Comparison of ENCODE assay signal across 8 cellular contexts in the genomic region with DNA sequence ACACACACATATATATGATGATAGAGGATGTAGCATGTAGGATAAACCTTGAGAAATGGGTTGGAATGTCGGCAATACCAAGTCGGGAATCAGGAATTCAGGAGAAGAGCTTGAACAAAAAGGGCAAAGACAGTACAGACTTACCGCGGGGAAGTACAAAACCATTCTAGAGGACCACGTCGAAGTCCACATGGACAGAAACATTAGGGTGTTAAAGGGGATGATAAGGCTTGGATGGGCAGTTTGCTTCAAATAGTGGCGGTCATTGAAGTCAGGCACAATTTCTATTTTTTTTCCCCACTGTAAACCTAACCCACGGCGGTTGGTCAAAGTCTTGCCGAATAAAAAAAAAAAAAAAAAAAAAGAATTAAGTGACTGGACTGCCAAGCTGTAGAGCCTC. TPM values are rescaled to one million over a fixed set of nuclear protein-coding genes. Genes with fewer than 3 reads are reported as not detected.
DNase-seq lines count a peak whose midpoint lies in the region; ATAC-seq, FAIRE-seq and TF ChIP-seq lines count a peak whose summit lies in the region.

No MANE protein-coding gene starts in this region.

- CTCF ChIA-PET in endothelial cell of umbilical vein (lab: Charles Lee): no interaction called here

- H3K4me2 ChIP-seq in OCI-LY3 (ENCODE audit: low read length): peak overlapping the region; percentile 88
- H3K4me2 ChIP-seq in endothelial cell of umbilical vein (ENCODE audit: insufficient read depth, low read length): peak overlapping the region; percentile 82
- peak overlapping the region; percentile 90 for H3K4me2 ChIP-seq in trophoblast cell (ENCODE audit: low read length)

- H3K36me3 ChIP-seq in GM06990 (ENCODE audit: control insufficient read depth, insufficient read depth, low read length): no peaks in the 10 kb centered on the region; the same call in 1 of the 2 replicates
- peaks cover 24% of the 10 kb centered on the region for H3K36me3 ChIP-seq in OCI-LY3 (replicated peaks; ENCODE audit: low read depth, low read length)
- no peaks in the 10 kb centered on the region for H3K36me3 ChIP-seq in endothelial cell of umbilical vein (ENCODE audit: control insufficient read depth in 2 of 2, extremely low read depth in 1 of 2, insufficient read depth in 2 of 2, low read length in 2 of 2)
- H3K36me3 ChIP-seq in trophoblast cell (ENCODE audit: control insufficient read depth in 1 of 2, insufficient read depth in 2 of 2, low read length in 2 of 2): peaks cover 0 to 3% of the 10 kb centered on the region in 2 experiments

- H3K79me2 ChIP-seq in OCI-LY3 (ENCODE audit: low read length) (peaks cover 54% of the 10 kb centered on the region), endothelial cell of umbilical vein (ENCODE audit: control insufficient read depth, insufficient read depth, low read length) (peaks cover 39% of the 10 kb centered on the region), trophoblast cell (ENCODE audit: control insufficient read depth, insufficient read depth, low read length, poor library complexity) (peaks cover 8% of the 10 kb centered on the region)

- H3K18ac ChIP-seq in trophoblast cell (ENCODE audit: low read length): no peak overlapping the region

- H3K9ac ChIP-seq in OCI-LY3 (ENCODE audit: low read length): peak overlapping the region; percentile 97
- H3K9ac ChIP-seq in endothelial cell of umbilical vein (replicated peaks; ENCODE audit: extremely low read depth, insufficient read depth, low read length): peak overlapping the region; percentile 8
- H3K9ac ChIP-seq in trophoblast cell (ENCODE audit: low read length): no peak overlapping the region

- dilution Hi-C loops in endothelial cell of umbilical vein (cut with MboI; ENCODE audit: extremely low pct_ligation_motif_present, low sequenced_read_pairs): no loop called here

- TF ChIP-seq CTCF in GM06990 (IDR thresholded peaks at IDR 0.05; ENCODE audit: insufficient read depth, low read length, poor library complexity, severe bottlenecking) (no peak), OCI-LY3 (IDR thresholded peaks at IDR 0.05; ENCODE audit: low read depth, low read length) (no peak), endothelial cell of umbilical vein (IDR thresholded peaks at IDR 0.05; ENCODE audit: extremely low read depth in 1 of 2, insufficient read depth in 1 of 2, low read depth in 1 of 2, low read length in 2 of 2) (no peak)

- no peak overlapping the region for H4K8ac ChIP-seq in trophoblast cell (ENCODE audit: low read depth, low read length)

- intact Hi-C loops in endothelial cell of umbilical vein (cut with micrococcal nuclease): no loop called here

- H2AK5ac ChIP-seq in trophoblast cell (ENCODE audit: low read length): no peak overlapping the region

- H4K91ac ChIP-seq in trophoblast cell (ENCODE audit: low read depth, low read length): no peak overlapping the region

- H3K27me3 ChIP-seq in GM06990 (replicated peaks; ENCODE audit: control insufficient read depth, insufficient read depth, low read length) (no peaks in the 10 kb centered on the region), OCI-LY3 (ENCODE audit: low read depth, low read length) (no peaks in the 10 kb centered on the region), endothelial cell of umbilical vein (ENCODE audit: control insufficient read depth in 2 of 2, insufficient read depth in 2 of 2, low read length in 2 of 2) (no peaks in the 10 kb centered on the region), trophoblast cell (ENCODE audit: insufficient read depth, low read length) (no peaks in the 10 kb centered on the region)

- FAIRE-seq in endothelial cell of umbilical vein (lab: Jason Lieb, UNC): no peak

- peak overlapping the region; percentile 80 for H3K4me3 ChIP-seq in GM06990 (replicated peaks; ENCODE audit: low read depth, low read length)
- H3K4me3 ChIP-seq in OCI-LY3 (ENCODE audit: low read length): peak overlapping the region; percentile 98
- H3K4me3 ChIP-seq in endothelial cell of umbilical vein (replicated peaks in 1 of 3; ENCODE audit: insufficient read depth in 1 of 3, low read depth in 1 of 3, low read length in 3 of 3): peak overlapping the region in 2 of 3 experiments; percentile 25 to 63
- no peak overlapping the region for H3K4me3 ChIP-seq in trophoblast cell (ENCODE audit: low read depth, low read length)

- H4K12ac ChIP-seq in trophoblast cell (ENCODE audit: low read depth, low read length): peak overlapping the region; percentile 83

- ATAC-seq in GM18519 (IDR thresholded peaks at IDR 0.05; ENCODE audit: low FRiP score, unreplicated experiment): no peak

- no peaks in the 10 kb centered on the region for H3K9me1 ChIP-seq in endothelial cell of umbilical vein (replicated peaks; ENCODE audit: control insufficient read depth, extremely low read depth, insufficient read depth, low read length)

- no TSS peak for BruUV-seq in endothelial cell of umbilical vein (replicated peaks; lab: Mats Ljungman, UMichigan)

- H3K23ac ChIP-seq in trophoblast cell (ENCODE audit: low read length): no peak overlapping the region

- H3K9me3 ChIP-seq in OCI-LY3 (ENCODE audit: insufficient read depth, low read length): no peaks in the 10 kb centered on the region
- no peaks in the 10 kb centered on the region for H3K9me3 ChIP-seq in endothelial cell of umbilical vein (replicated peaks; ENCODE audit: control insufficient read depth, insufficient read depth, low read length)
- H3K9me3 ChIP-seq in trophoblast cell (ENCODE audit: insufficient read depth, low read depth, low read length): peaks cover 5% of the 10 kb centered on the region

- no peak overlapping the region for H3K4ac ChIP-seq in trophoblast cell (ENCODE audit: low read depth, low read length)

- no peak overlapping the region for H2BK120ac ChIP-seq in trophoblast cell (ENCODE audit: insufficient read depth, low read length, poor library complexity)

- no peak overlapping the region for H2BK12ac ChIP-seq in trophoblast cell (ENCODE audit: low read length)

- DNase-seq in GM06990 (ENCODE audit: extremely low read depth, insufficient read length) (peak; percentile 12), endothelial cell of umbilical vein (ENCODE audit: low read depth, low spot score) (no peak), trophoblast cell (no peak), cerebellar cortex (ENCODE audit: low spot score) (no peak), NCI-H510A (lab: John Stamatoyannopoulos, UW) (no peak)
- no peak for DNase-seq in stimulated activated CD4-positive, alpha-beta T cell treated with anti-CD3 and anti-CD28 coated beads, Interleukin-12 subunit alpha, Interleukin-12 subunit beta, amount 100 ng/mL, for 4 hours

- H2AFZ ChIP-seq in OCI-LY3 (ENCODE audit: low read depth, low read length) (peak overlapping the region; percentile 64), endothelial cell of umbilical vein (ENCODE audit: low read depth, low read length) (peak overlapping the region; percentile 92), trophoblast cell (ENCODE audit: insufficient read depth, low read length, poor library complexity) (peak overlapping the region; percentile 93)

- POLR2A ChIA-PET in endothelial cell of umbilical vein (lab: Charles Lee): no interaction called here

- H3K79me1 ChIP-seq in trophoblast cell (ENCODE audit: low read length): peaks cover 6% of the 10 kb centered on the region

- no peak overlapping the region for H2BK5ac ChIP-seq in trophoblast cell (ENCODE audit: low read depth, low read length, poor library complexity)

- H3K14ac ChIP-seq in trophoblast cell (ENCODE audit: low read length): no peak overlapping the region

- WGBS in trophoblast cell (ENCODE audit: extremely low coverage, insufficient coverage, insufficient read length): no CpG with 5 or more reads among the region's 10 CpGs

- H3K4me1 ChIP-seq in OCI-LY3 (ENCODE audit: low read length): peaks cover 33% of the 10 kb centered on the region
- H3K4me1 ChIP-seq in endothelial cell of umbilical vein (ENCODE audit: control insufficient read depth, extremely low read depth, insufficient read depth, low read length): peaks cover 21% of the 10 kb centered on the region
- H3K4me1 ChIP-seq in trophoblast cell (ENCODE audit: control insufficient read depth in 1 of 2, insufficient read depth in 2 of 2, low read length in 2 of 2): peaks cover 2% of the 10 kb centered on the region in 2 experiments

- H3K27ac ChIP-seq in OCI-LY3 (ENCODE audit: low read length): peak overlapping the region; percentile 62
- no peak overlapping the region for H3K27ac ChIP-seq in endothelial cell of umbilical vein (ENCODE audit: insufficient read depth, low read depth, low read length)
- no peak overlapping the region for H3K27ac ChIP-seq in trophoblast cell (ENCODE audit: low read depth, low read length)

- TF ChIP-seq POLR2A in endothelial cell of umbilical vein (IDR thresholded peaks at IDR 0.05; ENCODE audit: low read depth, low read length): no peak

- peaks cover 26% of the 10 kb centered on the region for H4K20me1 ChIP-seq in OCI-LY3 (ENCODE audit: insufficient read depth, low read length)
- H4K20me1 ChIP-seq in endothelial cell of umbilical vein (replicated peaks; ENCODE audit: control insufficient read depth, extremely low read depth, insufficient read depth, low read length): peaks cover 5% of the 10 kb centered on the region

TF ChIP-seq in endothelial cell of umbilical vein, 7 proteins besides CTCF, POLR2A, EP300 and RAD21:
- no peak for TF ChIP-seq EZH2 (IDR thresholded peaks at IDR 0.05; ENCODE audit: borderline replicate concordance, low read depth, low read length, severe bottlenecking)
- TF ChIP-seq JUN (IDR thresholded peaks at IDR 0.05; ENCODE audit: borderline replicate concordance, insufficient read depth, insufficient read length, low read depth): no peak
- no peak for TF ChIP-seq GATA2 (IDR thresholded peaks at IDR 0.05; ENCODE audit: insufficient read depth, insufficient read length, low read depth, low read length)
- no peak for TF ChIP-seq FOS (IDR thresholded peaks at IDR 0.05; ENCODE audit: borderline replicate concordance, insufficient read depth, low read length)
- TF ChIP-seq, protein P1, sequence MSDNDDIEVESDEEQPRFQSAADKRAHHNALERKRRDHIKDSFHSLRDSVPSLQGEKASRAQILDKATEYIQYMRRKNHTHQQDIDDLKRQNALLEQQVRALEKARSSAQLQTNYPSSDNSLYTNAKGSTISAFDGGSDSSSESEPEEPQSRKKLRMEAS (IDR thresholded peaks at IDR 0.05; ENCODE audit: insufficient read depth, insufficient read length): no peak
- no peak for TF ChIP-seq POLR2AphosphoS5 (IDR thresholded peaks at IDR 0.05; ENCODE audit: insufficient read depth, low read depth, low read length)
- TF ChIP-seq MYC (IDR thresholded peaks at IDR 0.05; ENCODE audit: low read depth, low read length): no peak
TF ChIP-seq in endothelial cell of umbilical vein: peak in this region for 0.

RNA-seq across cellular contexts. Expression of a gene that starts 0.8 kb away (rescaled TPM):
- total RNA-seq in endothelial cell of umbilical vein: 33.4 and 34.3 TPM in 2 replicates
- polyA plus RNA-seq in endothelial cell of umbilical vein: 8.2 and 9.5 TPM in 2 replicates
- 12.7 and 12.9 TPM in 2 replicates for polyA plus RNA-seq in endothelial cell of umbilical vein (2011; cell fraction: cytosol; rRNA removed)
- 8.9 and 11.7 TPM in 2 replicates for polyA plus RNA-seq in endothelial cell of umbilical vein (2011; cell fraction: nucleus; rRNA removed)
- polyA plus RNA-seq in endothelial cell of umbilical vein (2012): 19.2 and 28.5 TPM in 2 replicates
- 12.9 and 16.8 TPM in 2 replicates for polyA minus RNA-seq in endothelial cell of umbilical vein
- polyA minus RNA-seq in endothelial cell of umbilical vein (2011; cell fraction: cytosol; rRNA and poly(A)+ RNA removed): 11.2 TPM
- polyA minus RNA-seq in endothelial cell of umbilical vein (2011; cell fraction: nucleus; rRNA and poly(A)+ RNA removed): 9.9 and 13.0 TPM in 2 replicates
- 97.2 and 105 TPM in 2 replicates for polyA plus RNA-seq in trophoblast cell (2013)
